ENCODE assay signal across 8 cellular contexts in the genomic region with DNA sequence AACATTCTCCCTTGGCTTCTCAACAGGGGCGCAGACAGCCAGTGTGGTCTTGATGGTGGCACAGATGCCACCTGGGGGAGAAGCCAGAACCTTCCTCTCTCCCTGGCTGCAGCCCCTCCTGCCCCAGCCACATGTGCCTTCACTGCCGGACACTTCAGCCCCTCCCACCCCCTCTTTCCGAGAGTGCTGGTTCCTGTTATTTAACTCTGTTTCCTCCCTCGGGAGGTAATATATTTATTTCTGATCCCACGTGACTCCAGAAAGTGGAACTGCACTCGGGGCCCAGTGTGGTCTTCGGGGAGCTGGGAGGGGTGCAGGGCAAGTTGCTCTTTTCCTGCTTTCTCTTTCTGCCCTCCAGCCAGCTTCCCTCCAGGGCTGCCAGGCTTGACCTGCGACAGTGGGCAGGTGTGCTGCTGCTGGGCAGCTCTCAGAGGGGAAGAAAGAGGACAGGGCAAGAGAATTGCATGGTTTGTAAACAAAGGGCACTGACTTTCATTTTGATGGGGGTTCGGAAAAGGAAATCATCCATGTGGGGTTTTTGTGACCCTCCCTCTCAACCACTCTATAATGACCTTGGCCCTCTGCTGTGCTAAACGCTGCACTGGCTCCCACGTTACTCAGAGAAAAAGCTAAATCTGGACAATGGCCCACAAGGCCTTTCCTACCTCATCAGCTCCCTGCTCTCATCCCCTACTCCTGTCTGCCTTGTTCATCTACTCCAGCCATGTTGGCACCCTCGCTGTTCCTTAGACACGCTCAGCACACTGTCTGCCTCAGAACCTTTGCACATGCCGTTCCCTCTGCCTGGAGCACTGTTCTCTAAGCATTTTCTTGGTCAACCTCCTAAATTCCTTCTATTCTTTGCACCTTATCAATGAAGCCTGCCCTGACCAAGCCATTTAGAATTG. TPM values are rescaled to one million over a fixed set of nuclear protein-coding genes. Genes with fewer than 3 reads are reported as not detected.
DNase-seq lines count a peak whose midpoint lies in the region; ATAC-seq and TF ChIP-seq lines count a peak whose summit lies in the region.

No MANE protein-coding gene starts in this region.

- H3K4me2 ChIP-seq in hepatocyte = no peak overlapping the region

- peaks cover 56% of the 10 kb centered on the region for H3K4me1 ChIP-seq in lower lobe of right lung
- no peaks in the 10 kb centered on the region for H3K4me1 ChIP-seq in hepatocyte (ENCODE audit: insufficient read depth)

- no peaks in the 10 kb centered on the region for H3K79me2 ChIP-seq in hepatocyte

- ATAC-seq in GM21619 (IDR thresholded peaks at IDR 0.05; ENCODE audit: unreplicated experiment) (peak; percentile 47), lower lobe of right lung (peak; percentile 47 to 64), HG03565 (IDR thresholded peaks at IDR 0.05; ENCODE audit: unreplicated experiment) (no peak)

- H4K20me1 ChIP-seq in hepatocyte (ENCODE audit: insufficient read depth, poor library complexity, severe bottlenecking) = no peaks in the 10 kb centered on the region

- H3K27ac ChIP-seq in lower lobe of right lung = peak overlapping the region; percentile 71
- no peak overlapping the region for H3K27ac ChIP-seq in hepatocyte

- no peaks in the 10 kb centered on the region for H3K9me2 ChIP-seq in hepatocyte (replicated peaks; ENCODE audit: insufficient read depth)

- no peak for DNase-seq in GM12864 (ENCODE audit: low read depth)
- peak; percentile 75 for DNase-seq in RPMI8226
- DNase-seq in lower lobe of right lung = peak; percentile 78
- DNase-seq in hepatocyte (ENCODE audit: low spot score) = no peak
- no peak for DNase-seq in glomerular visceral epithelial cell (ENCODE audit: extremely low spot score)
- DNase-seq in OCI-M2 (lab: John Stamatoyannopoulos, UW; ENCODE audit: unreplicated experiment) = no peak

- H2AFZ ChIP-seq in hepatocyte = no peak overlapping the region

- H3K27me3 ChIP-seq in lower lobe of right lung (ENCODE audit: low read depth) (no peaks in the 10 kb centered on the region), hepatocyte (peaks cover 25% of the 10 kb centered on the region)

- H3K36me3 ChIP-seq in lower lobe of right lung (no peaks in the 10 kb centered on the region), hepatocyte (replicated peaks; ENCODE audit: insufficient read depth, low read depth) (no peaks in the 10 kb centered on the region)

- 71% methylated on average over 14 of the region's 14 CpGs for WGBS in hepatocyte (ENCODE audit: low lambda C conversion rate, missing lambda C conversion rate)

- intact Hi-C loops in lower lobe of right lung (cut with DNase I) = no loop called here

- TF ChIP-seq CTCF in GM12864 (IDR thresholded peaks at IDR 0.05; ENCODE audit: low read depth, low read length, missing control alignments) (no peak), lower lobe of right lung (IDR thresholded peaks at IDR 0.05) (no peak), hepatocyte (IDR thresholded peaks at IDR 0.05; ENCODE audit: poor library complexity) (no peak)

- H3K4me3 ChIP-seq in GM12864 (ENCODE audit: low read depth, low read length) (peak overlapping the region; percentile 28), lower lobe of right lung (peak overlapping the region; percentile 35), hepatocyte (no peak overlapping the region)

- no peaks in the 10 kb centered on the region for H3K9me3 ChIP-seq in lower lobe of right lung
- H3K9me3 ChIP-seq in hepatocyte (ENCODE audit: low read depth) = no peaks in the 10 kb centered on the region

RNA-seq across cellular contexts. Expression of gene CIITA, which starts 8.2 kb away (rescaled TPM):
- total RNA-seq in lower lobe of right lung (119 TPM), hepatocyte (0.08 TPM in 1 of 2 replicates, not detected in the other)
- polyA plus RNA-seq in hepatocyte = 0.24 and 1.1 TPM in 2 replicates

RNA-seq across cellular contexts. Expression of gene TVP23A, which starts 50.2 kb away (rescaled TPM):
- total RNA-seq in lower lobe of right lung (0.24 TPM), hepatocyte (0.67 and 1.5 TPM in 2 replicates)
- polyA plus RNA-seq in hepatocyte = 1.1 and 1.5 TPM in 2 replicates

Comparison
In these comparisons a context has a peak if more than half of its experiments do, and no peak if none do; other contexts are left out.
1. DNase-seq: peak in RPMI8226 (single experiment) and lower lobe of right lung (single experiment); none in GM12864 (single experiment), hepatocyte (single experiment), glomerular visceral epithelial cell (single experiment) and OCI-M2 (single experiment).
2. RNA of gene CIITA, which starts 8.2 kb away (total RNA-seq): 119 TPM in lower lobe of right lung (single experiment); 0.08 TPM in hepatocyte; every median in the first group is over 100 times any median in the second.